ENCODE assay signal across 7 cellular contexts in genomic region chr3:14216257-14217048, GRCh38.
A peak's percentile ranks its signal among the peaks of the same experiment; 100 is the strongest.
DNase-seq lines count a peak whose midpoint lies in the region; ATAC-seq and TF ChIP-seq lines count a peak whose summit lies in the region.

No MANE protein-coding gene starts in this region.

- H3K9ac ChIP-seq in subcutaneous abdominal adipose tissue (ENCODE audit: low read length in 5 of 5), result peak overlapping the region in 1 of 5 donors; percentile 11

- H3K36me3 ChIP-seq in WERI-Rb-1 (no peaks in the 10 kb centered on the region), muscle layer of duodenum (ENCODE audit: control insufficient read depth in 1 of 2, insufficient read depth in 2 of 2, low read length in 2 of 2) (no peaks in the 10 kb centered on the region), subcutaneous abdominal adipose tissue (ENCODE audit: control insufficient read depth in 5 of 5, insufficient read depth in 5 of 5, low read length in 5 of 5) (no peaks in the 10 kb centered on the region)

- H3K4me1 ChIP-seq in muscle layer of duodenum (ENCODE audit: control insufficient read depth in 1 of 2, insufficient read depth in 2 of 2, low read length in 2 of 2) (peaks cover 0 to 3% of the 10 kb centered on the region in 2 donors), subcutaneous abdominal adipose tissue (ENCODE audit: control insufficient read depth in 5 of 5, insufficient read depth in 5 of 5, low read length in 5 of 5) (peaks cover 0 to 5% (median 0%) of the 10 kb centered on the region in 5 donors)

- no peaks in the 10 kb centered on the region for H3K27me3 ChIP-seq in WERI-Rb-1 (ENCODE audit: insufficient read depth, low read depth, severe bottlenecking)
- no peaks in the 10 kb centered on the region for H3K27me3 ChIP-seq in muscle layer of duodenum (ENCODE audit: low read depth, low read length)
- peaks cover 0 to 3% (median 0%) of the 10 kb centered on the region in 5 donors for H3K27me3 ChIP-seq in subcutaneous abdominal adipose tissue (ENCODE audit: control insufficient read depth in 5 of 5, insufficient read depth in 4 of 5, low read length in 5 of 5)

- peak; percentile 88 for DNase-seq in WERI-Rb-1
- peak; percentile 59 for DNase-seq in effector CD8-positive, alpha-beta T cell (lab: John Stamatoyannopoulos, UW)
- no peak for DNase-seq in GM20000 (ENCODE audit: low spot score)

- TF ChIP-seq CTCF in WERI-Rb-1 (IDR thresholded peaks at IDR 0.05; ENCODE audit: low read depth, low read length) (peak; percentile 88), GM20000 (IDR thresholded peaks at IDR 0.05; ENCODE audit: extremely low read depth, missing control alignments) (no peak)

- H3K4me3 ChIP-seq in WERI-Rb-1 (ENCODE audit: low read depth, low read length), result peak overlapping the region; percentile 57
- H3K4me3 ChIP-seq in muscle layer of duodenum (ENCODE audit: low read depth in 1 of 2, low read length in 2 of 2), result peak overlapping the region; percentile 30 to 72
- H3K4me3 ChIP-seq in subcutaneous abdominal adipose tissue (ENCODE audit: low read depth in 1 of 5, low read length in 5 of 5), result peak overlapping the region; percentile 14 to 49 (median 40)

- ATAC-seq in HG02759 (IDR thresholded peaks at IDR 0.05; ENCODE audit: unreplicated experiment) (peak; percentile 88), GM21576 (IDR thresholded peaks at IDR 0.05; ENCODE audit: unreplicated experiment) (no peak)

- H3K27ac ChIP-seq in WERI-Rb-1, result peak overlapping the region; percentile 68
- H3K27ac ChIP-seq in muscle layer of duodenum (ENCODE audit: low read length), result peak overlapping the region; percentile 63
- no peak overlapping the region for H3K27ac ChIP-seq in subcutaneous abdominal adipose tissue (ENCODE audit: low read depth, low read length)

- H3K9me3 ChIP-seq in WERI-Rb-1 (ENCODE audit: severe bottlenecking), result no peaks in the 10 kb centered on the region
- H3K9me3 ChIP-seq in muscle layer of duodenum (ENCODE audit: control insufficient read depth in 1 of 2, low read length in 2 of 2), result peaks cover 0 to 7% of the 10 kb centered on the region in 2 donors
- H3K9me3 ChIP-seq in subcutaneous abdominal adipose tissue (ENCODE audit: control insufficient read depth in 5 of 5, low read length in 5 of 5), result peaks cover 0 to 7% (median 1%) of the 10 kb centered on the region in 5 donors
